Comparison of ENCODE assay signal across 2 cellular contexts in genomic region chr14:68794130-68794855, GRCh38.
TF ChIP-seq lines count a peak whose summit lies in the region.

No MANE protein-coding gene starts in this region.

TF ChIP-seq in HEK293, 187 proteins besides CTCF, POLR2A, EP300 and RAD21 (continues in another document):
- no peak for TF ChIP-seq ZNF692 (tag by site-specific recombination; IDR thresholded peaks at IDR 0.05)
- TF ChIP-seq GLIS2 (tag by site-specific recombination; IDR thresholded peaks at IDR 0.05): peak; percentile 46; the same call in 1 of the 2 replicates
- no peak for TF ChIP-seq TCF7L2 (IDR thresholded peaks at IDR 0.05; ENCODE audit: borderline replicate concordance, low read depth, low read length)
- no peak for TF ChIP-seq ZNF19 (tag by site-specific recombination; IDR thresholded peaks at IDR 0.05; ENCODE audit: low read depth)
- TF ChIP-seq ZNF76 (tag by site-specific recombination; IDR thresholded peaks at IDR 0.05; ENCODE audit: borderline replicate concordance, low read depth): peak; percentile 31; the same call in 1 of the 2 replicates
- TF ChIP-seq ZSCAN30 (tag by site-specific recombination; IDR thresholded peaks at IDR 0.05): peak; percentile 7; the same call in 1 of the 2 replicates
- TF ChIP-seq ZFHX2 (tag by site-specific recombination; conservative IDR thresholded peaks at IDR 0.05): peak; percentile 63
- 0 out of 2 replicates have a peak, but pooled peaks have one; percentile 14 for TF ChIP-seq ZNF362 (tag by site-specific recombination; IDR thresholded peaks at IDR 0.05)
- TF ChIP-seq PATZ1 (tag by site-specific recombination; IDR thresholded peaks at IDR 0.05): 0 out of 2 replicates have a peak, but pooled peaks have one; percentile 22
- TF ChIP-seq ZNF530 (tag by site-specific recombination; IDR thresholded peaks at IDR 0.05; ENCODE audit: low read depth): no peak
- no peak for TF ChIP-seq ZNF174 (tag by site-specific recombination; IDR thresholded peaks at IDR 0.05)
- TF ChIP-seq SCRT1 (tag by site-specific recombination; IDR thresholded peaks at IDR 0.05; ENCODE audit: borderline replicate concordance): no peak
- peak; percentile 55; the same call in 1 of the 2 replicates for TF ChIP-seq SP2 (tag by site-specific recombination; IDR thresholded peaks at IDR 0.05)
- no peak for TF ChIP-seq ZNF274 (IDR thresholded peaks at IDR 0.05; ENCODE audit: low read length)
- no peak for TF ChIP-seq ZNF274 (tag by site-specific recombination; IDR thresholded peaks at IDR 0.05; ENCODE audit: borderline replicate concordance)
- TF ChIP-seq ZNF645 (tag by site-specific recombination; IDR thresholded peaks at IDR 0.05): peak; percentile 6; the same call in 1 of the 2 replicates
- peak; percentile 49; the same call in 1 of the 2 replicates for TF ChIP-seq ZNF335 (tag by site-specific recombination; conservative IDR thresholded peaks at IDR 0.05)
- TF ChIP-seq ZNF24 (tag by site-specific recombination; IDR thresholded peaks at IDR 0.05): no peak
- no peak for TF ChIP-seq ZNF548 (tag by site-specific recombination; IDR thresholded peaks at IDR 0.05)
- peak; percentile 23; the same call in 1 of the 2 replicates for TF ChIP-seq ZNF600 (tag by site-specific recombination; IDR thresholded peaks at IDR 0.05)
- no peak for TF ChIP-seq HOXA7 (CRISPR knock-in tag; IDR thresholded peaks at IDR 0.05; ENCODE audit: borderline replicate concordance)
- no peak; the same call in 1 of the 2 replicates for TF ChIP-seq BCL11B (tag by site-specific recombination; IDR thresholded peaks at IDR 0.05; ENCODE audit: low read depth)
- TF ChIP-seq ZBTB8A (tag by site-specific recombination; IDR thresholded peaks at IDR 0.05): peak; percentile 40
- 0 out of 2 replicates have a peak, but pooled peaks have one; percentile 13 for TF ChIP-seq ZNF660 (tag by site-specific recombination; IDR thresholded peaks at IDR 0.05)
- TF ChIP-seq ZNF140 (tag by site-specific recombination; IDR thresholded peaks at IDR 0.05): no peak
- TF ChIP-seq ZNF121 (tag by site-specific recombination; IDR thresholded peaks at IDR 0.05): no peak

TF ChIP-seq in K562, 482 proteins besides CTCF, POLR2A, EP300 and RAD21 (continues in another document):
- TF ChIP-seq BRD4 (IDR thresholded peaks at IDR 0.05) (peak; percentile 59; the same call in 1 of the 2 replicates), MED1 (CRISPR knock-in tag; IDR thresholded peaks at IDR 0.05; ENCODE audit: borderline replicate concordance) (no peak), RBM15 (IDR thresholded peaks at IDR 0.05; ENCODE audit: insufficient read depth, low read length) (no peak), IRF9 (tag; IDR thresholded peaks at IDR 0.05) (no peak), ZKSCAN8 (CRISPR knock-in tag; IDR thresholded peaks at IDR 0.05) (0 out of 2 replicates have a peak, but pooled peaks have one; percentile 32), MYC (IDR thresholded peaks at IDR 0.05; ENCODE audit: low read depth, low read length) (peak; percentile 68), MYC (CRISPR knock-in tag; IDR thresholded peaks at IDR 0.05; ENCODE audit: borderline replicate concordance, low read depth) (no peak; the same call in 1 of the 2 replicates), AFF1 (IDR thresholded peaks at IDR 0.05; ENCODE audit: low read depth in 1 of 2, partially characterized antibody in 2 of 2) (no peak), ZNF253 (CRISPR knock-in tag; conservative IDR thresholded peaks at IDR 0.05) (no peak), ZBTB11 (CRISPR knock-in tag; IDR thresholded peaks at IDR 0.05) (peak in 1 of 3 experiments; percentile 48; a peak in 1 of 6 replicates), ETV5 (CRISPR knock-in tag; IDR thresholded peaks at IDR 0.05; ENCODE audit: low read depth) (0 out of 2 replicates have a peak, but pooled peaks have one; percentile 15), NUFIP1 (IDR thresholded peaks at IDR 0.05; ENCODE audit: partially characterized antibody) (no peak), CXXC5 (CRISPR knock-in tag; IDR thresholded peaks at IDR 0.05) (peak; percentile 62), TCF15 (CRISPR knock-in tag; IDR thresholded peaks at IDR 0.05) (no peak), TFAP4 (CRISPR knock-in tag; IDR thresholded peaks at IDR 0.05; ENCODE audit: borderline replicate concordance) (peak; percentile 45; the same call in 1 of the 2 replicates), RBM14 (IDR thresholded peaks at IDR 0.05; ENCODE audit: borderline replicate concordance, insufficient read depth, low read depth, low read length) (no peak), GABPB1 (CRISPR knock-in tag; IDR thresholded peaks at IDR 0.05) (peak; percentile 26; the same call in 1 of the 2 replicates), CHD1 (IDR thresholded peaks at IDR 0.05; ENCODE audit: low read length) (peak; percentile 58), SMAD2 (IDR thresholded peaks at IDR 0.05; ENCODE audit: low read depth, low read length) (no peak), KHSRP (IDR thresholded peaks at IDR 0.05) (no peak), HES1 (IDR thresholded peaks at IDR 0.05; ENCODE audit: low read depth) (no peak), KDM5B (IDR thresholded peaks at IDR 0.05; ENCODE audit: insufficient replicate concordance, low read depth, low read length) (peak; percentile 53), ZNF3 (CRISPR knock-in tag; IDR thresholded peaks at IDR 0.05) (no peak), L3MBTL2 (IDR thresholded peaks at IDR 0.05) (peak; percentile 92), ZNF639 (CRISPR knock-in tag; conservative IDR thresholded peaks at IDR 0.05 in 1 of 2, IDR thresholded peaks at IDR 0.05 in 1 of 2) (0 out of 4 replicates have a peak, but pooled peaks of 1 of the 2 experiments have one; percentile 52), PRPF4 (IDR thresholded peaks at IDR 0.05; ENCODE audit: insufficient read depth, low read depth, low read length, poor library complexity, severe bottlenecking) (no peak), PRDM10 (IDR thresholded peaks at IDR 0.05; ENCODE audit: partially characterized antibody) (no peak)
